19 cellular contexts compared by ENCODE assay signal in the genomic region with DNA sequence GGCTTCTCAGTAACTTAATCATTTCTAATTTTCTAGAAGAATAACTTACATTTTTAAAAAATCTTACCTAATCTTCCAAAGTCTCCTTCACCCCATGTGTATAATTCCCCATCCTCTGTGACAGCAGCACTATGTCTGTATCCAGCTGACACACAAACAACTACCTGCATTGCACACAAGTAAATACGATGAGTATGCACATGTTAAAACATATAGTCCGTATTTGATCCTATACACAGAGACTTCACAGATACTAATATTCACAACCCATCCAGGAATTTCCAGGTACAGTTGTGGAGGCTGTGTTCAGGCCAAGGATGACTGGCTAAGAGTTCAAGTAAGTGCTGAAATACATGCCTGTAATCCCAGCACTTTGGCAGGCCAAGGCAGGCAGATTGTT.
DNase-seq lines count a peak whose midpoint lies in the region; ATAC-seq, FAIRE-seq and TF ChIP-seq lines count a peak whose summit lies in the region.
"Had no signal": no experiment of that assay in that cellular context is flagged by ENCODE, and none has a peak within 500 bp of the region (broad histone marks: within the 10 kb centered on the region; RNA-seq: fewer than 3 reads in every experiment).

No MANE protein-coding gene starts in this region.

- H3K36me3 ChIP-seq in K562 (ENCODE audit: control insufficient read depth, insufficient read depth, low read length): peaks cover 71% of the 10 kb centered on the region
- peaks cover 13 to 40% (median 17%) of the 10 kb centered on the region in 3 experiments for H3K36me3 ChIP-seq in naive thymus-derived CD4-positive, alpha-beta T cell (ENCODE audit: control insufficient read depth in 2 of 3, insufficient read depth in 3 of 3, low read length in 3 of 3)
- peaks cover 21% of the 10 kb centered on the region for H3K36me3 ChIP-seq in CD8-positive, alpha-beta T cell (ENCODE audit: insufficient read depth, low read length)

- peaks cover 23% of the 10 kb centered on the region for H3K79me2 ChIP-seq in K562 (ENCODE audit: control insufficient read depth, insufficient read depth, low read length)

- in situ Hi-C loops in K562 (cut with MboI): no loop called here

- H3K9me1 ChIP-seq in K562 (ENCODE audit: control insufficient read depth, insufficient read depth, low read length): no peaks in the 10 kb centered on the region

- H3K9ac ChIP-seq in K562 (ENCODE audit: insufficient read depth in 1 of 2, low read depth in 2 of 2, low read length in 2 of 2): no peak overlapping the region
- H3K9ac ChIP-seq: BLaER1 had no signal

- peak overlapping the region in 2 of 3 donors; percentile 24 to 80 for H3K27ac Mint-ChIP-seq in IgD-negative memory B cell
- H3K27ac Mint-ChIP-seq in naive thymus-derived CD4-positive, alpha-beta T cell: peak overlapping the region in 5 of 9 donors; percentile 10 to 62 (median 28)
- peak overlapping the region; percentile 67 for H3K27ac Mint-ChIP-seq in stimulated activated memory B cell treated with anti-CD40 and anti-IgM and Interleukin-4, amounts not matched to agents 10 μg/mL and 1 μg/mL and 100 μg/mL, for 72 hours
- H3K27ac Mint-ChIP-seq in CD8-positive, alpha-beta T cell: no peak overlapping the region
- H3K27ac Mint-ChIP-seq: B cell, GM23338 had no signal

- H3K9me3 ChIP-seq in K562 (replicated peaks; ENCODE audit: control insufficient read depth, insufficient read depth, low read depth, low read length): no peaks in the 10 kb centered on the region
- H3K9me3 ChIP-seq in naive thymus-derived CD4-positive, alpha-beta T cell (ENCODE audit: control insufficient read depth in 2 of 3, low read length in 3 of 3): no peaks in the 10 kb centered on the region
- H3K9me3 ChIP-seq in CD8-positive, alpha-beta T cell (ENCODE audit: low read length): no peaks in the 10 kb centered on the region
- H3K9me3 ChIP-seq: BLaER1 had no signal

- no peaks in the 10 kb centered on the region for H3K9me3 Mint-ChIP-seq in IgD-negative memory B cell
- no peaks in the 10 kb centered on the region for H3K9me3 Mint-ChIP-seq in naive thymus-derived CD4-positive, alpha-beta T cell
- H3K9me3 Mint-ChIP-seq in stimulated activated memory B cell treated with anti-CD40 and anti-IgM and Interleukin-4, amounts not matched to agents 10 μg/mL and 1 μg/mL and 100 μg/mL, for 72 hours: no peaks in the 10 kb centered on the region
- no peaks in the 10 kb centered on the region for H3K9me3 Mint-ChIP-seq in CD8-positive, alpha-beta T cell
- H3K9me3 Mint-ChIP-seq: CD4-positive, CD25-positive, alpha-beta regulatory T cell; CD8-positive, alpha-beta memory T cell; GM23338; H9 had no signal

- no peak for TF ChIP-seq CTCF in K562 (IDR thresholded peaks at IDR 0.05 in 2 of 3, conservative IDR thresholded peaks at IDR 0.05 in 1 of 3; ENCODE audit: insufficient read depth in 2 of 3, low read depth in 1 of 3, low read length in 3 of 3)
- no peak for TF ChIP-seq CTCF in CD8-positive, alpha-beta T cell (IDR thresholded peaks at IDR 0.05)

- no TSS peak for BruUV-seq in K562 (replicated peaks; lab: Mats Ljungman, UMichigan)

- no peak for FAIRE-seq in K562 (lab: Jason Lieb, UNC)
- FAIRE-seq: G401.6, GM12892 had no signal

- 91% methylated on average over 2 of the region's 2 CpGs for WGBS in K562 (ENCODE audit: insufficient coverage, low coverage, missing lambda C conversion rate)

- H3K27me3 Mint-ChIP-seq in IgD-negative memory B cell: no peaks in the 10 kb centered on the region
- H3K27me3 Mint-ChIP-seq in naive thymus-derived CD4-positive, alpha-beta T cell: no peaks in the 10 kb centered on the region
- no peaks in the 10 kb centered on the region for H3K27me3 Mint-ChIP-seq in stimulated activated memory B cell treated with anti-CD40 and anti-IgM and Interleukin-4, amounts not matched to agents 10 μg/mL and 1 μg/mL and 100 μg/mL, for 72 hours
- no peaks in the 10 kb centered on the region for H3K27me3 Mint-ChIP-seq in CD8-positive, alpha-beta T cell (ENCODE audit: low read depth)
- H3K27me3 Mint-ChIP-seq: B cell; CD4-positive, CD25-positive, alpha-beta regulatory T cell; CD8-positive, alpha-beta memory T cell had no signal

- TF ChIP-seq POLR2A in K562 (conservative IDR thresholded peaks at IDR 0.05): no peak

- no peak overlapping the region for H3K4me3 Mint-ChIP-seq in IgD-negative memory B cell
- H3K4me3 Mint-ChIP-seq in naive thymus-derived CD4-positive, alpha-beta T cell: no peak overlapping the region
- H3K4me3 Mint-ChIP-seq in stimulated activated memory B cell treated with anti-CD40 and anti-IgM and Interleukin-4, amounts not matched to agents 10 μg/mL and 1 μg/mL and 100 μg/mL, for 72 hours: no peak overlapping the region
- no peak overlapping the region for H3K4me3 Mint-ChIP-seq in CD8-positive, alpha-beta T cell
- H3K4me3 Mint-ChIP-seq: B cell; CD4-positive, CD25-positive, alpha-beta regulatory T cell; CD8-positive, alpha-beta memory T cell; GM23338; H9 had no signal

- H3K4me1 ChIP-seq in K562 (replicated peaks in 1 of 2; ENCODE audit: control insufficient read depth in 2 of 2, insufficient read depth in 2 of 2, low read length in 2 of 2): no peaks in the 10 kb centered on the region
- H3K4me1 ChIP-seq in naive thymus-derived CD4-positive, alpha-beta T cell (ENCODE audit: control insufficient read depth in 2 of 2, insufficient read depth in 2 of 2, low read length in 2 of 2): no peaks in the 10 kb centered on the region
- no peaks in the 10 kb centered on the region for H3K4me1 ChIP-seq in CD8-positive, alpha-beta T cell (ENCODE audit: insufficient read depth, low read length)
- H3K4me1 ChIP-seq: BLaER1 had no signal

- no peak overlapping the region for H2AFZ ChIP-seq in K562 (ENCODE audit: low read depth, low read length)
- H2AFZ ChIP-seq: GM23338 had no signal

- CTCF ChIA-PET in K562 (lab: Yijun Ruan, JAX; ENCODE audit: low intra/inter-chr PET ratio): no interaction called here
- CTCF ChIA-PET in naive thymus-derived CD4-positive, alpha-beta T cell (lab: Charles Lee): interaction anchor here (3.7 to 4.0 kb wide), 2 partner anchors 136 to 312 kb away, joined by 32 to 79 read pairs; no protein-coding TSS in a partner anchor
- CTCF ChIA-PET in CD8-positive, alpha-beta T cell (lab: Charles Lee): interaction anchor here (1.3 to 4.0 kb wide), 4 partner anchors 145 to 314 kb away, joined by 4 to 96 read pairs (median 45); partner anchors contain the start of gene DAPK2

- H3K27me3 ChIP-seq in K562 (ENCODE audit: control insufficient read depth in 2 of 2, insufficient read depth in 2 of 2, low read length in 2 of 2): no peaks in the 10 kb centered on the region
- H3K27me3 ChIP-seq in naive thymus-derived CD4-positive, alpha-beta T cell (ENCODE audit: control insufficient read depth in 2 of 2, insufficient read depth in 2 of 2, low read length in 2 of 2): no peaks in the 10 kb centered on the region
- no peaks in the 10 kb centered on the region for H3K27me3 ChIP-seq in CD8-positive, alpha-beta T cell (ENCODE audit: insufficient read depth, low read length)
- H3K27me3 ChIP-seq: BLaER1 had no signal

- TF ChIP-seq EP300 in K562 (IDR thresholded peaks at IDR 0.05; ENCODE audit: low read length): no peak

- no peaks in the 10 kb centered on the region; the same call in 1 of the 2 replicates for H4K20me1 ChIP-seq in K562 (replicated peaks; ENCODE audit: control insufficient read depth, insufficient read depth, low read length)

- H3K4me2 ChIP-seq in K562 (ENCODE audit: insufficient read depth, low read length): no peak overlapping the region
- H3K4me2 ChIP-seq: BLaER1, GM23338 had no signal

- TF ChIP-seq RAD21 in K562 (CRISPR knock-in tag; conservative IDR thresholded peaks at IDR 0.05 in 1 of 2, IDR thresholded peaks at IDR 0.05 in 1 of 2): no peak

- H3K27ac ChIP-seq in K562 (ENCODE audit: extremely low read depth, low read depth, low read length): no peak overlapping the region
- no peak overlapping the region for H3K27ac ChIP-seq in naive thymus-derived CD4-positive, alpha-beta T cell (ENCODE audit: low read depth, low read length)
- H3K27ac ChIP-seq in CD8-positive, alpha-beta T cell (ENCODE audit: low read depth, low read length): no peak overlapping the region
- H3K27ac ChIP-seq: BLaER1, C4-2B had no signal

- DNase-seq in K562 (ENCODE audit: extremely low read depth in 1 of 4, low spot score in 3 of 4): no peak
- no peak for DNase-seq in naive thymus-derived CD4-positive, alpha-beta T cell
- DNase-seq in CD8-positive, alpha-beta T cell: no peak
- no peak for DNase-seq in hypothalamus (lab: John Stamatoyannopoulos, UW)
- DNase-seq in stimulated activated CD4-positive, alpha-beta T cell treated with anti-CD3 and anti-CD28 coated beads, Interleukin-12 subunit alpha, Interleukin-12 subunit beta, amount 100 ng/mL, for 4 hours: no peak
- DNase-seq: CD4-positive, CD25-positive, alpha-beta regulatory T cell; CD8-positive, alpha-beta memory T cell; DMS53; DMS79 treated with DMSO at 0.1 percent for 48 hours; H9 had no signal

- H3K4me3 ChIP-seq in K562: no peak overlapping the region
- no peak overlapping the region for H3K4me3 ChIP-seq in naive thymus-derived CD4-positive, alpha-beta T cell (ENCODE audit: low read length)
- H3K4me3 ChIP-seq in CD8-positive, alpha-beta T cell (ENCODE audit: low read depth, low read length): no peak overlapping the region
- H3K4me3 ChIP-seq: BLaER1, GM23338 had no signal

- peaks cover 4 to 11% (median 9%) of the 10 kb centered on the region in 3 donors for H3K4me1 Mint-ChIP-seq in IgD-negative memory B cell
- H3K4me1 Mint-ChIP-seq in naive thymus-derived CD4-positive, alpha-beta T cell: peaks cover 5 to 12% (median 7%) of the 10 kb centered on the region in 7 donors
- H3K4me1 Mint-ChIP-seq in stimulated activated memory B cell treated with anti-CD40 and anti-IgM and Interleukin-4, amounts not matched to agents 10 μg/mL and 1 μg/mL and 100 μg/mL, for 72 hours: peaks cover 23% of the 10 kb centered on the region
- peaks cover 7% of the 10 kb centered on the region for H3K4me1 Mint-ChIP-seq in CD8-positive, alpha-beta T cell (ENCODE audit: low read depth)

- ATAC-seq in K562: no peak
- ATAC-seq in naive thymus-derived CD4-positive, alpha-beta T cell: no peak
- no peak for ATAC-seq in stimulated activated memory B cell treated with anti-CD40 and anti-IgM and Interleukin-4, amounts not matched to agents 10 μg/mL and 1 μg/mL and 100 μg/mL, for 72 hours
- ATAC-seq in CD8-positive, alpha-beta T cell: no peak
- ATAC-seq: GM23338, HCT116 had no signal

- POLR2A ChIA-PET in K562 (lab: Yijun Ruan, JAX): interaction anchor here (0.6 to 0.7 kb wide), 2 partner anchors 15 to 186 kb away, joined by 3 read pairs; no protein-coding TSS in a partner anchor
- POLR2A ChIA-PET in naive thymus-derived CD4-positive, alpha-beta T cell (lab: Charles Lee): no interaction called here
- POLR2A ChIA-PET in CD8-positive, alpha-beta T cell (lab: Charles Lee): no interaction called here

- intact Hi-C loops in K562 (cut with micrococcal nuclease): no loop called here
- intact Hi-C loops in naive thymus-derived CD4-positive, alpha-beta T cell (cut with micrococcal nuclease): no loop called here
- intact Hi-C loops in CD8-positive, alpha-beta T cell (cut with DNase I, micrococcal nuclease): no loop called here

- peaks cover 3% of the 10 kb centered on the region for H3K36me3 Mint-ChIP-seq in IgD-negative memory B cell
- H3K36me3 Mint-ChIP-seq in naive thymus-derived CD4-positive, alpha-beta T cell: peaks cover 0 to 28% (median 10%) of the 10 kb centered on the region in 5 donors
- peaks cover 36% of the 10 kb centered on the region for H3K36me3 Mint-ChIP-seq in stimulated activated memory B cell treated with anti-CD40 and anti-IgM and Interleukin-4, amounts not matched to agents 10 μg/mL and 1 μg/mL and 100 μg/mL, for 72 hours
- H3K36me3 Mint-ChIP-seq in CD8-positive, alpha-beta T cell: peaks cover 72% of the 10 kb centered on the region
